8 cellular contexts compared by ENCODE assay signal in the genomic region with DNA sequence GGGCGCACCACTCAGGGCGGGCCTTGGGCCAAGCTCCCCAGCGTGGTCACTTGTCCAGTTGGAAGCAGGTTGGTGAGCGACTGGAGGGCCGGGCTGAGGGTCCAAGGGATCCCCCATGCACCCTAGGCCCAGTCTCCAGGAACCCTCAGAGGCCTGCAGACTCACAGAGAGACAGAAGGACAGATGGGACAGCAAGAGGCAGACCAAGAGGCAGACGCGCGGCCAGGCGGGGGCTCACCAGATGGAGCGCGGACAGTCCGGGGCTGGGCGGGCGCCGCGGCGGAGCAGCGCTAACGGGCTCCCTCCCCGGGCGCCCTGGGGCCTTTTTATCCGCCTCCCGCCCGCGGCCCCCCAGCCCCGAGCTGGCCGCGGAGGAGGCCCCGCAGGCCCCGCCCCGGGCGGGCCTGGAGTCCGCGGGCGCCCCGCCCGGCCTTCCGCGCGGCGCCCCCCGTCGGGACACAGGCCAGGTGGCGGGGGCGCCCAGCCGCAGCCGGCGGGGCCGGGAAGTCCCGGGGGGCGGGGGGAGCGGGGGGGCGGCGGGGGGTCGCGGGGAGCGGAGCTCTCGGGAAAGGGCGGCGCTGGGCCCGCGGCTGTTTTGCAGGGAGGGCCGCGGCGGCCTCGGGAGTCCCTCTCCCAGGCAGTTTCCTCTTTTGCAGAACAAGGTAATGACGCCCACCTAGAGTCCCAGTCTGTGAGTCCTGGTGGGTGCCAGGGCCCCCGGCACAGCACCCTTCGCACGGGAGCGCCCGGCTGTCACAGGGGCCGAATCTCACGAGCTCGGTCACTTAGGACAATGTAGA. TPM values are rescaled to one million over a fixed set of nuclear protein-coding genes. Genes with fewer than 3 reads are reported as not detected.
A peak's percentile ranks its signal among the peaks of the same experiment; 100 is the strongest.
DNase-seq lines count a peak whose midpoint lies in the region; FAIRE-seq and TF ChIP-seq lines count a peak whose summit lies in the region.
"Had no signal": no experiment of that assay in that cellular context is flagged by ENCODE, and none has a peak within 500 bp of the region (broad histone marks: within the 10 kb centered on the region; RNA-seq: fewer than 3 reads in every experiment).

LOXL4 (minus strand) TSS at position 301 of the 800 bp plus-strand sequence. CDS start 5,175 bp downstream, outside the sequence.

- H3K27ac Mint-ChIP-seq in MCF 10A (ENCODE audit: low read depth, unreplicated experiment), result peak within 1 kb of the TSS; percentile 39

- no peaks in the 10 kb centered on the region for H3K9me3 Mint-ChIP-seq in MCF 10A (ENCODE audit: unreplicated experiment)

- H3K27me3 ChIP-seq in stomach, result peaks cover 0 to 38% (median 12%) of the 10 kb centered on the region in 3 donors

- no peak within 1 kb of the TSS for H3K4me3 Mint-ChIP-seq in MCF 10A (ENCODE audit: unreplicated experiment)

- H3K36me3 Mint-ChIP-seq in MCF 10A (ENCODE audit: insufficient read depth, unreplicated experiment), result no peaks in the 10 kb centered on the region

- POLR2A ChIA-PET in MCF 10A (lab: Yijun Ruan, JAX), result no interaction called here

- peak within 1 kb of the TSS; percentile 43 to 77 for H3K27ac ChIP-seq in kidney (ENCODE audit: low read depth in 2 of 2, low read length in 2 of 2)
- H3K27ac ChIP-seq in stomach, result peak within 1 kb of the TSS in 4 of 5 donors; percentile 67 to 86 (median 79)
- H3K27ac ChIP-seq: SK-N-MC had no signal

- H3K36me3 ChIP-seq in kidney (ENCODE audit: control insufficient read depth in 1 of 2, insufficient read depth in 2 of 2, low read length in 2 of 2) (no peaks in the 10 kb centered on the region), stomach (no peaks in the 10 kb centered on the region)

- DNase-seq in G401 (ENCODE audit: low spot score) (peak; percentile 42), M059J (ENCODE audit: low read depth) (peak; percentile 25), MCF 10A (ENCODE audit: unreplicated experiment) (no peak), kidney (peak; percentile 84), stomach (no peak), GM19238 (ENCODE audit: insufficient read length, low spot score) (no peak)
- DNase-seq in activated CD4-positive, alpha-beta T cell treated with anti-CD3 and anti-CD28 coated beads, Interleukin-2, amount 50 U/mL, for 4 hours, result no peak

- CTCF ChIA-PET in MCF 10A (lab: Yijun Ruan, JAX), result interaction anchor here (1.6 kb wide), 1 partner anchor 41 kb away, joined by 6 read pairs; no protein-coding TSS in a partner anchor

- intact Hi-C loops in MCF 10A (cut with micrococcal nuclease) (loop anchor here (10.0 kb wide), 1 partner anchor 197 kb away; no protein-coding TSS in a partner anchor), kidney (cut with DNase I) (no loop called here), stomach (cut with DNase I; ENCODE audit: low total_unique reads) (no loop called here)

- no TSS peak for BruUV-seq in MCF 10A (replicated peaks; lab: Mats Ljungman, UMichigan)

- no peak for FAIRE-seq in kidney (lab: Jason Lieb, UNC)

- in situ Hi-C loops in G401 (cut with HindIII; ENCODE audit: low sequenced_read_pairs), result no loop called here

- TF ChIP-seq CTCF in MCF 10A (IDR thresholded peaks at IDR 0.05; ENCODE audit: unreplicated experiment), result no peak
- TF ChIP-seq CTCF in kidney (IDR thresholded peaks at IDR 0.05; ENCODE audit: borderline replicate concordance, extremely low read depth, insufficient read depth), result no peak
- TF ChIP-seq CTCF in stomach (IDR thresholded peaks at IDR 0.05), result no peak

- H3K27me3 Mint-ChIP-seq in MCF 10A (ENCODE audit: insufficient read depth, unreplicated experiment), result no peaks in the 10 kb centered on the region

- peak within 1 kb of the TSS in 1 of 2 donors; percentile 58 for H3K9ac ChIP-seq in kidney (ENCODE audit: low read length in 2 of 2)

- H3K4me1 ChIP-seq in kidney (ENCODE audit: control insufficient read depth in 1 of 2, insufficient read depth in 1 of 2, low read depth in 1 of 2, low read length in 2 of 2) (peaks cover 5 to 20% of the 10 kb centered on the region in 2 donors), stomach (peaks cover 23 to 49% (median 36%) of the 10 kb centered on the region in 4 donors)

- TF ChIP-seq EP300 in stomach (IDR thresholded peaks at IDR 0.05), result no peak

- no peak for TF ChIP-seq POLR2A in stomach (IDR thresholded peaks at IDR 0.05)

- peaks cover 23% of the 10 kb centered on the region for H3K4me1 Mint-ChIP-seq in MCF 10A (ENCODE audit: insufficient read depth, unreplicated experiment)

- WGBS in stomach, 5 donors, result 3 to 10% (median 3%) methylated on average over 16 to 69 of the region's 75 CpGs

- H3K4me3 ChIP-seq in kidney (ENCODE audit: low read length in 2 of 2) (peak within 1 kb of the TSS; percentile 37 to 38), stomach (peak within 1 kb of the TSS; percentile 43 to 59 (median 54))
- H3K4me3 ChIP-seq: SK-N-MC had no signal

- H3K9me3 ChIP-seq in kidney (ENCODE audit: control insufficient read depth in 1 of 2, low read length in 2 of 2), result no peaks in the 10 kb centered on the region
- no peaks in the 10 kb centered on the region for H3K9me3 ChIP-seq in stomach

RNA-seq across cellular contexts. Expression of gene LOXL4, which starts in this region (rescaled TPM):
- not detected in 2 replicates for total RNA-seq in G401 (2014; rRNA removed; shearing (Covaris generic))
- total RNA-seq in M059J (2014; rRNA removed; shearing (Covaris generic)), result 1.2 and 1.6 TPM in 2 replicates
- total RNA-seq in MCF 10A (2022) (not detected in 2 replicates), kidney (15.1 TPM), stomach (10 to 100 TPM in 1 of 5 donors, 1 to 10 TPM in 3, under 1 TPM in 1; 0.29 to 23.7 (median 2.0) TPM)
- polyA plus RNA-seq in kidney (ENCODE audit: insufficient read depth, low read depth, low replicate concordance) (3.4 TPM), stomach (1 to 10 TPM; 1.2 to 1.6 (median 1.4) TPM)

Comparison
In these comparisons a context has a peak if more than half of its experiments do, and no peak if none do; other contexts are left out.
1. Peak in DNase-seq in G401; RNA of the gene not detected or under 1 TPM.
2. DNase-seq: peak in M059J (single experiment) and kidney (single experiment); none in MCF 10A (single experiment), stomach (single experiment), GM19238 (single experiment) and activated CD4-positive, alpha-beta T cell treated with anti-CD3 and anti-CD28 coated beads, Interleukin-2, amount 50 U/mL, for 4 hours (0 of 2).